21 cellular contexts compared by ENCODE assay signal in the genomic region with DNA sequence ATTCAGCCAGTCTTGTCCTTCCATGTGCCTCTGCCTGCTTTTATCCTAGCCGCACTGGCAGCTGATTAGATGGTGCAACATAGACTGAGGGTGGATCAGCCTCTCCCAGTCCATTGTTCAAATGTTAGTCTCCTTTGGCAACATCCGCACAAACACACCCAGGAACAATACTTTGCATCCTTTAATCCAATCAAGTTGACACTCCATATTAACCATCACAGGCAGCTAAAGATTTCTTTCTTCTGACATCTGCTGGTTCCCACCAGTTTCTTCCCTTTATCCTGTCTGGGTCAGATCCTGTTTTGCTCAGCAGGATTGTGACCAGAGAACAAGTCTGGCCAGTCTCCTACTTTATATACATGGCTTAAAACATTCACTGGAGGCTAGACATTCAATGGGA.
DNase-seq lines count a peak whose midpoint lies in the region; ATAC-seq and TF ChIP-seq lines count a peak whose summit lies in the region.
"Had no signal": no experiment of that assay in that cellular context is flagged by ENCODE, and none has a peak within 500 bp of the region (broad histone marks: within the 10 kb centered on the region; RNA-seq: fewer than 3 reads in every experiment).

No MANE protein-coding gene starts in this region.

- H3K36me3 ChIP-seq in A673 (ENCODE audit: insufficient read depth, low read length, poor library complexity, severe bottlenecking): no peaks in the 10 kb centered on the region
- no peaks in the 10 kb centered on the region for H3K36me3 ChIP-seq in neural progenitor cell

- H2AFZ ChIP-seq in neural progenitor cell (replicated peaks): no peak overlapping the region

- H3K4me2 ChIP-seq in neural progenitor cell: no peak overlapping the region
- H3K4me2 ChIP-seq: A549 had no signal

- H3K36me3 Mint-ChIP-seq in endothelial cell (ENCODE audit: low read depth, unreplicated experiment) (no peaks in the 10 kb centered on the region), neural progenitor cell (no peaks in the 10 kb centered on the region)
- H3K36me3 Mint-ChIP-seq: CD4-positive, alpha-beta memory T cell; T-cell had no signal

- H3K27ac ChIP-seq in A673 (ENCODE audit: low read depth, low read length, poor library complexity, severe bottlenecking) (no peak overlapping the region), neural progenitor cell (no peak overlapping the region)
- H3K27ac ChIP-seq: A549, RWPE1 had no signal

- H3K4me3 ChIP-seq in A673 (ENCODE audit: low read depth, low read length, poor library complexity, severe bottlenecking): no peak overlapping the region
- no peak overlapping the region for H3K4me3 ChIP-seq in neural progenitor cell
- H3K4me3 ChIP-seq: A549 had no signal

- H4K20me1 ChIP-seq in neural progenitor cell (ENCODE audit: low read depth): no peaks in the 10 kb centered on the region

- no peaks in the 10 kb centered on the region for H3K4me1 ChIP-seq in A673 (ENCODE audit: insufficient read depth, low read length, poor library complexity, severe bottlenecking)
- no peaks in the 10 kb centered on the region for H3K4me1 ChIP-seq in neural progenitor cell
- H3K4me1 ChIP-seq: A549 had no signal

- DNase-seq in A673 (ENCODE audit: low spot score) (peak; percentile 3), NCI-H82 (lab: John Stamatoyannopoulos, UW) (peak; percentile 92), endothelial cell (ENCODE audit: low spot score) (no peak), neural progenitor cell (ENCODE audit: low spot score) (peak; percentile 56)
- DNase-seq: C1 segment of cervical spinal cord; CD4-positive, alpha-beta memory T cell; COR-L47; DMS79 treated with DMSO at 0.1 percent for 48 hours; HCEC 1CT; NCI-H1048; NCI-H1417; NCI-H187; NCI-H2081 treated with DMSO at 0.1 percent for 48 hours; SHP77; T-cell had no signal

- intact Hi-C loops in A673 (cut with micrococcal nuclease; ENCODE audit: unreplicated experiment): no loop called here

- POLR2A ChIA-PET in A673 (lab: Charles Lee; ENCODE audit: low non-redundant PET): no interaction called here

- TF ChIP-seq CTCF in A673 (conservative IDR thresholded peaks at IDR 0.05; ENCODE audit: low read depth, low read length) (no peak), endothelial cell (IDR thresholded peaks at IDR 0.05; ENCODE audit: unreplicated experiment) (no peak), neural progenitor cell (IDR thresholded peaks at IDR 0.05) (no peak)

- H3K27ac Mint-ChIP-seq in endothelial cell (ENCODE audit: unreplicated experiment) (peak overlapping the region; percentile 49), neural progenitor cell (peak overlapping the region; percentile 95)
- H3K27ac Mint-ChIP-seq: CD4-positive, alpha-beta memory T cell; T-cell had no signal

- BruUV-seq in A673 (replicated peaks; lab: Mats Ljungman, UMichigan): no TSS peak

- CTCF ChIA-PET in A673 (lab: Charles Lee): no interaction called here

- H3K4me1 Mint-ChIP-seq in endothelial cell (ENCODE audit: unreplicated experiment) (peaks cover 10% of the 10 kb centered on the region), neural progenitor cell (peaks cover 20% of the 10 kb centered on the region)
- H3K4me1 Mint-ChIP-seq: CD4-positive, alpha-beta memory T cell; T-cell had no signal

- H3K9me3 Mint-ChIP-seq in endothelial cell (ENCODE audit: unreplicated experiment) (no peaks in the 10 kb centered on the region), neural progenitor cell (no peaks in the 10 kb centered on the region)

- H3F3A ChIP-seq in neural progenitor cell (ENCODE audit: low read depth): no peaks in the 10 kb centered on the region

- H3K27me3 Mint-ChIP-seq in endothelial cell (ENCODE audit: unreplicated experiment) (no peaks in the 10 kb centered on the region), neural progenitor cell (ENCODE audit: insufficient read depth, low read depth) (no peaks in the 10 kb centered on the region)
- H3K27me3 Mint-ChIP-seq: CD4-positive, alpha-beta memory T cell; T-cell had no signal

- H3K4me3 Mint-ChIP-seq in endothelial cell (ENCODE audit: unreplicated experiment): no peak overlapping the region
- no peak overlapping the region for H3K4me3 Mint-ChIP-seq in neural progenitor cell
- H3K4me3 Mint-ChIP-seq: CD4-positive, alpha-beta memory T cell; T-cell had no signal

- no peak for TF ChIP-seq POLR2A in GM18505 (IDR thresholded peaks at IDR 0.05; ENCODE audit: borderline replicate concordance, extremely low read depth, insufficient read depth, insufficient read length)

- H3K79me2 ChIP-seq in neural progenitor cell (ENCODE audit: low read depth): no peaks in the 10 kb centered on the region

- ATAC-seq in GM21786 (IDR thresholded peaks at IDR 0.05; ENCODE audit: unreplicated experiment): no peak
- ATAC-seq in HG03196 (IDR thresholded peaks at IDR 0.05; ENCODE audit: unreplicated experiment): no peak
- ATAC-seq in GM18505 (IDR thresholded peaks at IDR 0.05; ENCODE audit: unreplicated experiment): no peak
- ATAC-seq: A549, Panc1, T-cell had no signal

- no peak overlapping the region for H3K9ac ChIP-seq in neural progenitor cell

- no peaks in the 10 kb centered on the region for H3K27me3 ChIP-seq in A673 (replicated peaks; ENCODE audit: insufficient read depth, low read depth, low read length, poor library complexity)
- H3K27me3 ChIP-seq in neural progenitor cell: no peaks in the 10 kb centered on the region

- H3K9me3 ChIP-seq in A673 (ENCODE audit: low read depth, low read length, poor library complexity, severe bottlenecking): no peaks in the 10 kb centered on the region
- no peaks in the 10 kb centered on the region for H3K9me3 ChIP-seq in neural progenitor cell (ENCODE audit: low read depth)
- H3K9me3 ChIP-seq: A549 had no signal
